1 cellular context compared by ENCODE assay signal in genomic region chr19:49850487-49851342, GRCh38.
A peak's percentile ranks its signal among the peaks of the same experiment; 100 is the strongest.
TF ChIP-seq lines count a peak whose summit lies in the region.

TSS of gene PTOV1 (plus strand) at chr19:49851159.

TF ChIP-seq in GM23338, 12 proteins besides CTCF, POLR2A, EP300 and RAD21 (continued from another document):
- TF ChIP-seq ZNF462 (CRISPR knock-in tag; IDR thresholded peaks at IDR 0.05) (no peak), REST (IDR thresholded peaks at IDR 0.05; ENCODE audit: unreplicated experiment) (no peak), CREB1 (CRISPR knock-in tag; IDR thresholded peaks at IDR 0.05; ENCODE audit: low read depth) (peak; percentile 97), NANOG (IDR thresholded peaks at IDR 0.05; ENCODE audit: borderline replicate concordance) (no peak), EZH2 (IDR thresholded peaks at IDR 0.05; ENCODE audit: low read depth, unreplicated experiment) (no peak), POLR2AphosphoS5 (IDR thresholded peaks at IDR 0.05; ENCODE audit: low read depth) (peak; percentile 44), ZNF331 (CRISPR knock-in tag; IDR thresholded peaks at IDR 0.05; ENCODE audit: low read depth) (no peak), ZNF114 (CRISPR knock-in tag; IDR thresholded peaks at IDR 0.05) (no peak)
